ENCODE assay signal across 1 cellular context in genomic region chr7:98296833-98297232, GRCh38.
TF ChIP-seq lines count a peak whose summit lies in the region.

No MANE protein-coding gene starts in this region.

TF ChIP-seq in GM23338, 12 proteins besides CTCF, POLR2A, EP300 and RAD21 (continued from another document):
- TF ChIP-seq, protein P1, sequence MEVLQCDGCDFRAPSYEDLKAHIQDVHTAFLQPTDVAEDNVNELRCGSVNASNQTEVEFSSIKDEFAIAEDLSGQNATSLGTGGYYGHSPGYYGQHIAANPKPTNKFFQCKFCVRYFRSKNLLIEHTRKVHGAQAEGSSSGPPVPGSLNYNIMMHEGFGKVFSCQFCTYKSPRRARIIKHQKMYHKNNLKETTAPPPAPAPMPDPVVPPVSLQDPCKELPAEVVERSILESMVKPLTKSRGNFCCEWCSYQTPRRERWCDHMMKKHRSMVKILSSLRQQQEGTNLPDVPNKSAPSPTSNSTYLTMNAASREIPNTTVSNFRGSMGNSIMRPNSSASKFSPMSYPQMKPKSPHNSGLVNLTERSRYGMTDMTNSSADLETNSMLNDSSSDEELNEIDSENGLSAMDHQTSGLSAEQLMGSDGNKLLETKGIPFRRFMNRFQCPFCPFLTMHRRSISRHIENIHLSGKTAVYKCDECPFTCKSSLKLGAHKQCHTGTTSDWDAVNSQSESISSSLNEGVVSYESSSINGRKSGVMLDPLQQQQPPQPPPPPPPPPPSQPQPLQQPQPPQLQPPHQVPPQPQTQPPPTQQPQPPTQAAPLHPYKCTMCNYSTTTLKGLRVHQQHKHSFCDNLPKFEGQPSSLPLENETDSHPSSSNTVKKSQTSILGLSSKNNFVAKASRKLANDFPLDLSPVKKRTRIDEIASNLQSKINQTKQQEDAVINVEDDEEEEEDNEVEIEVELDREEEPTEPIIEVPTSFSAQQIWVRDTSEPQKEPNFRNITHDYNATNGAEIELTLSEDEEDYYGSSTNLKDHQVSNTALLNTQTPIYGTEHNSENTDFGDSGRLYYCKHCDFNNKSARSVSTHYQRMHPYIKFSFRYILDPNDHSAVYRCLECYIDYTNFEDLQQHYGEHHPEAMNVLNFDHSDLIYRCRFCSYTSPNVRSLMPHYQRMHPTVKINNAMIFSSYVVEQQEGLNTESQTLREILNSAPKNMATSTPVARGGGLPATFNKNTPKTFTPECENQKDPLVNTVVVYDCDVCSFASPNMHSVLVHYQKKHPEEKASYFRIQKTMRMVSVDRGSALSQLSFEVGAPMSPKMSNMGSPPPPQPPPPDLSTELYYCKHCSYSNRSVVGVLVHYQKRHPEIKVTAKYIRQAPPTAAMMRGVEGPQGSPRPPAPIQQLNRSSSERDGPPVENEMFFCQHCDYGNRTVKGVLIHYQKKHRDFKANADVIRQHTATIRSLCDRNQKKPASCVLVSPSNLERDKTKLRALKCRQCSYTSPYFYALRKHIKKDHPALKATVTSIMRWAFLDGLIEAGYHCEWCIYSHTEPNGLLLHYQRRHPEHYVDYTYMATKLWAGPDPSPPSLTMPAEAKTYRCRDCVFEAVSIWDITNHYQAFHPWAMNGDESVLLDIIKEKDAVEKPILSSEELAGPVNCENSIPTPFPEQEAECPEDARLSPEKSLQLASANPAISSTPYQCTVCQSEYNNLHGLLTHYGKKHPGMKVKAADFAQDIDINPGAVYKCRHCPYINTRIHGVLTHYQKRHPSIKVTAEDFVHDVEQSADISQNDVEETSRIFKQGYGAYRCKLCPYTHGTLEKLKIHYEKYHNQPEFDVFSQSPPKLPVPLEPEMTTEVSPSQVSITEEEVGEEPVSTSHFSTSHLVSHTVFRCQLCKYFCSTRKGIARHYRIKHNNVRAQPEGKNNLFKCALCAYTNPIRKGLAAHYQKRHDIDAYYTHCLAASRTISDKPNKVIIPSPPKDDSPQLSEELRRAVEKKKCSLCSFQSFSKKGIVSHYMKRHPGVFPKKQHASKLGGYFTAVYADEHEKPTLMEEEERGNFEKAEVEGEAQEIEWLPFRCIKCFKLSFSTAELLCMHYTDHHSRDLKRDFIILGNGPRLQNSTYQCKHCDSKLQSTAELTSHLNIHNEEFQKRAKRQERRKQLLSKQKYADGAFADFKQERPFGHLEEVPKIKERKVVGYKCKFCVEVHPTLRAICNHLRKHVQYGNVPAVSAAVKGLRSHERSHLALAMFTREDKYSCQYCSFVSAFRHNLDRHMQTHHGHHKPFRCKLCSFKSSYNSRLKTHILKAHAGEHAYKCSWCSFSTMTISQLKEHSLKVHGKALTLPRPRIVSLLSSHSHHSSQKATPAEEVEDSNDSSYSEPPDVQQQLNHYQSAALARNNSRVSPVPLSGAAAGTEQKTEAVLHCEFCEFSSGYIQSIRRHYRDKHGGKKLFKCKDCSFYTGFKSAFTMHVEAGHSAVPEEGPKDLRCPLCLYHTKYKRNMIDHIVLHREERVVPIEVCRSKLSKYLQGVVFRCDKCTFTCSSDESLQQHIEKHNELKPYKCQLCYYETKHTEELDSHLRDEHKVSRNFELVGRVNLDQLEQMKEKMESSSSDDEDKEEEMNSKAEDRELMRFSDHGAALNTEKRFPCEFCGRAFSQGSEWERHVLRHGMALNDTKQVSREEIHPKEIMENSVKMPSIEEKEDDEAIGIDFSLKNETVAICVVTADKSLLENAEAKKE (CRISPR knock-in tag; IDR thresholded peaks at IDR 0.05) = no peak
- TF ChIP-seq ZNF114 (CRISPR knock-in tag; IDR thresholded peaks at IDR 0.05) = no peak
- TF ChIP-seq ZNF331 (CRISPR knock-in tag; IDR thresholded peaks at IDR 0.05; ENCODE audit: low read depth) = no peak
- TF ChIP-seq NANOG (IDR thresholded peaks at IDR 0.05; ENCODE audit: borderline replicate concordance) = no peak
- no peak for TF ChIP-seq REST (IDR thresholded peaks at IDR 0.05; ENCODE audit: unreplicated experiment)
- TF ChIP-seq EZH2 (IDR thresholded peaks at IDR 0.05; ENCODE audit: low read depth, unreplicated experiment) = no peak
